11 cellular contexts compared by ENCODE assay signal in the genomic region with DNA sequence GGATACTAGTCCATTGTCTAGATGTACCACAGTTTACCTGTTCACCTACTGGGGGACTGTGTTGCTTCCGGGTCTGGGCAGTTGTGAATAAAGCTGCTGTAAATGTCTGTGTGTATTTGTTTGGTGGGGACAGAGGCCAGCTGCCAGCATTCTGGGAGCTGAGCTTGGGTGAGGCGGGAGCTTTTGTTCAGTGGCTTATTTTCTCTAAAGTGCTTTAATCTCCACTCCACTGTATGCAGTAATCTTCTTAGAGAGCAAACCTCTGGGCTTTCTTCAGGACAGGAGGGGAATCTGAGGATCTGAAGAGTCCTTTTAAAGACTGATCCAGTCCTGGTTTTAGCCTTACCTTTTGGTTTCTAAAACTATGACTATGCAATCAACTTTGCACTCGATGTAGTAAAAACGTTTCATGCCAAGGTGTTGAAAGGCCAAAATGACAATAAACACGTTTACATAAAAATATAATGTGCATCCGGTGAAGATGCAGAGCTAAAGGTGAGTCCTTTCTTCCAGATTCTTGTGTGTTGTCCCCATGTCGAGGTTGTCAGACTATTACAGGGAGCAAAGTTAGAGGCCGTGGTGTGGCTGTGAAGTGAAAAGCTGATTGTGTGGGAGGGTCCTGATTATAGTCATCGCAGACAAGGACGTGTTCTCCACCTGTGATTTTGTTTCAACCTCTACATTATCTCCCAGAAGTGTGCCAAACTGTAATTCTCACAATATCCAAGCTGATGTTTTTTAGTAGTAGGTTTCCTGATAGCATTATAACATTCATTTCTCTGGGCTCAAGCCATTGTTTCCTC.
DNase-seq lines count a peak whose midpoint lies in the region; ATAC-seq and TF ChIP-seq lines count a peak whose summit lies in the region.
"Had no signal": no experiment of that assay in that cellular context is flagged by ENCODE, and none has a peak within 500 bp of the region (broad histone marks: within the 10 kb centered on the region; RNA-seq: fewer than 3 reads in every experiment).

No MANE protein-coding gene starts in this region.

- H3K18ac ChIP-seq in mesendoderm (ENCODE audit: low read length): no peak overlapping the region

- H3K4ac ChIP-seq in mesendoderm (ENCODE audit: low read depth, low read length): no peak overlapping the region

- H3K4me3 ChIP-seq in mesendoderm (ENCODE audit: low read length): no peak overlapping the region
- H3K4me3 ChIP-seq: esophagus muscularis mucosa, psoas muscle had no signal

- no peak overlapping the region for H3K23ac ChIP-seq in mesendoderm (ENCODE audit: low read length)

- no peak overlapping the region for H4K8ac ChIP-seq in mesendoderm (ENCODE audit: low read depth, low read length)

- ATAC-seq in omental fat pad (ENCODE audit: low FRiP score): no peak
- no peak for ATAC-seq in GM21390 (IDR thresholded peaks at IDR 0.05; ENCODE audit: unreplicated experiment)
- ATAC-seq: psoas muscle had no signal

- no peak overlapping the region for H2BK120ac ChIP-seq in mesendoderm (ENCODE audit: low read depth, low read length)

- no peaks in the 10 kb centered on the region for H3K4me1 ChIP-seq in mesendoderm (ENCODE audit: control insufficient read depth, low read depth, low read length)
- H3K4me1 ChIP-seq: psoas muscle had no signal

- TF ChIP-seq CTCF in VCaP (conservative IDR thresholded peaks at IDR 0.05) (no peak), omental fat pad (IDR thresholded peaks at IDR 0.05) (no peak)

- H3K79me1 ChIP-seq in mesendoderm (ENCODE audit: low read length): no peaks in the 10 kb centered on the region

- no peak overlapping the region for H3K9ac ChIP-seq in mesendoderm (ENCODE audit: low read length)

- H4K5ac ChIP-seq in mesendoderm (ENCODE audit: low read length): no peak overlapping the region

- H3K79me2 ChIP-seq in mesendoderm (ENCODE audit: control insufficient read depth, insufficient read depth, low read length): no peaks in the 10 kb centered on the region

- no CpG with 5 or more reads among the region's 10 CpGs for whole genome bisulfite sequencing in mesendoderm (ENCODE audit: extremely low coverage, insufficient coverage, low lambda C conversion rate)

- H3K27me3 ChIP-seq in mesendoderm (ENCODE audit: insufficient read depth, low read length, poor library complexity): no peaks in the 10 kb centered on the region
- H3K27me3 ChIP-seq: esophagus muscularis mucosa had no signal

- no peak overlapping the region for H3K56ac ChIP-seq in mesendoderm (ENCODE audit: low read length)

- H2AK5ac ChIP-seq in mesendoderm (ENCODE audit: low read length): no peak overlapping the region

- no peak overlapping the region for H2BK5ac ChIP-seq in mesendoderm (ENCODE audit: low read length)

- DNase-seq in DMS153 treated with DMSO at 0.1 percent for 48 hours (lab: John Stamatoyannopoulos, UW; ENCODE audit: unreplicated experiment) (peak; percentile 53), NCI-H146 (lab: John Stamatoyannopoulos, UW) (peak; percentile 86), mesendoderm (peak; percentile 29), NCI-H446 (lab: John Stamatoyannopoulos, UW) (no peak), omental fat pad (ENCODE audit: low spot score) (no peak)
- DNase-seq in effector CD8-positive, alpha-beta T cell (lab: John Stamatoyannopoulos, UW): no peak
- DNase-seq: amniotic stem cell, psoas muscle had no signal

- H3K4me2 ChIP-seq in mesendoderm (ENCODE audit: low read length): no peak overlapping the region

- H3K36me3 ChIP-seq in mesendoderm (ENCODE audit: control insufficient read depth, insufficient read depth, low read length): no peaks in the 10 kb centered on the region
- H3K36me3 ChIP-seq: esophagus muscularis mucosa had no signal

- H2BK15ac ChIP-seq in mesendoderm (replicated peaks; ENCODE audit: low read depth): no peak overlapping the region

- H3K27ac ChIP-seq in VCaP: peak overlapping the region; percentile 81
- H3K27ac ChIP-seq in mesendoderm (ENCODE audit: low read depth, low read length): no peak overlapping the region
- H3K27ac ChIP-seq: esophagus muscularis mucosa, psoas muscle had no signal

Comparison
In these comparisons a context has a peak if more than half of its experiments do, and no peak if none do; other contexts are left out.
1. DNase-seq: peak in DMS153 treated with DMSO at 0.1 percent for 48 hours (single experiment), NCI-H146 (single experiment) and mesendoderm (single experiment); none in NCI-H446 (0 of 2), effector CD8-positive, alpha-beta T cell (single experiment) and omental fat pad (single experiment).